In genomic region chr15:35282965-35283496, GRCh38 we compare ENCODE assay signal across 35 cellular contexts.
"Had no signal": no experiment of that assay in that cellular context is flagged by ENCODE, and none has a peak within 500 bp of the region (broad histone marks: within the 10 kb centered on the region; RNA-seq: fewer than 3 reads in every experiment).

No MANE protein-coding gene starts in this region.

- DNase-seq: activated CD4-positive, alpha-beta memory T cell treated with anti-CD3 and anti-CD28 coated beads, Interleukin-2, amount 10 ng/mL, durations not matched to agents 7 days and 5 days; activated CD4-positive, alpha-beta T cell treated with anti-CD3 and anti-CD28 coated beads for 1 hour; activated CD4-positive, alpha-beta T cell treated with anti-CD3 and anti-CD28 coated beads for 36 hours; activated CD4-positive, alpha-beta T cell treated with anti-CD3 and anti-CD28 coated beads for 48 hours; activated CD4-positive, alpha-beta T cell treated with anti-CD3 and anti-CD28 coated beads, Interleukin-2, amount 10 ng/mL, durations not matched to agents 7 days and 5 days; activated CD4-positive, alpha-beta T cell treated with anti-CD3 and anti-CD28 coated beads, Interleukin-2, amount 50 U/mL, for 48 hours; activated CD4-positive, CD25-positive, alpha-beta regulatory T cell; activated CD8-positive, alpha-beta memory T cell treated with anti-CD3 and anti-CD28 coated beads for 24 hours; activated CD8-positive, alpha-beta memory T cell treated with anti-CD3 and anti-CD28 coated beads, Interleukin-2, amount 10 ng/mL, durations not matched to agents 7 days and 5 days; activated CD8-positive, alpha-beta memory T cell treated with anti-CD3 and anti-CD28 coated beads, Interleukin-2, amount 50 U/mL, for 48 hours; activated CD8-positive, alpha-beta T cell treated with anti-CD3 and anti-CD28 coated beads, Interleukin-2, amount 10 ng/mL, durations not matched to agents 7 days and 5 days; activated effector memory CD4-positive, alpha-beta T cell treated with Interleukin-2 at 50 U/mL for 16 hours; activated gamma-delta T cell; activated naive CD4-positive, alpha-beta T cell treated with anti-CD3 and anti-CD28 coated beads, Interleukin-2, amount 10 ng/mL, durations not matched to agents 7 days and 5 days; activated naive CD4-positive, alpha-beta T cell treated with Interleukin-2 at 50 U/mL for 16 hours; activated naive CD8-positive, alpha-beta T cell treated with anti-CD3 and anti-CD28 coated beads, Interleukin-2, amount 10 ng/mL, durations not matched to agents 7 days and 5 days; activated naive CD8-positive, alpha-beta T cell treated with anti-CD3 and anti-CD28 coated beads, Interleukin-2, amount 50 U/mL, for 24 hours; activated T-cell treated with anti-CD3 and anti-CD28 coated beads, Interleukin-2, amount 50 U/mL, for 24 hours; activated T-cell treated with anti-CD3 and anti-CD28 coated beads, Interleukin-2, amount 50 U/mL, for 48 hours; amniotic stem cell; aorta; body of pancreas; brain microvascular endothelial cell; central memory CD4-positive, alpha-beta T cell; T-helper 1 cell; T-helper 2 cell; T-helper 9 cell had no signal

- H3K4me3 ChIP-seq: body of pancreas, breast epithelium had no signal

- H3K4me1 ChIP-seq: body of pancreas, breast epithelium had no signal

- H3K4me3 Mint-ChIP-seq: activated CD4-positive, alpha-beta memory T cell treated with anti-CD3 and anti-CD28 coated beads, Interleukin-2, amount 10 ng/mL, durations not matched to agents 7 days and 5 days; activated CD4-positive, alpha-beta T cell treated with anti-CD3 and anti-CD28 coated beads for 36 hours; activated CD4-positive, alpha-beta T cell treated with anti-CD3 and anti-CD28 coated beads, Interleukin-2, amount 10 ng/mL, durations not matched to agents 7 days and 5 days; activated CD8-positive, alpha-beta memory T cell treated with anti-CD3 and anti-CD28 coated beads, Interleukin-2, amount 10 ng/mL, durations not matched to agents 7 days and 5 days; activated CD8-positive, alpha-beta T cell treated with anti-CD3 and anti-CD28 coated beads, Interleukin-2, amount 10 ng/mL, durations not matched to agents 7 days and 5 days; activated naive CD4-positive, alpha-beta T cell treated with anti-CD3 and anti-CD28 coated beads, Interleukin-2, amount 10 ng/mL, durations not matched to agents 7 days and 5 days; activated naive CD4-positive, alpha-beta T cell treated with anti-CD3 and anti-CD28 coated beads, Interleukin-2, amount 50 U/mL, for 24 hours; activated naive CD8-positive, alpha-beta T cell; activated naive CD8-positive, alpha-beta T cell treated with anti-CD3 and anti-CD28 coated beads, Interleukin-2, amount 10 ng/mL, durations not matched to agents 7 days and 5 days; activated naive CD8-positive, alpha-beta T cell treated with anti-CD3 and anti-CD28 coated beads, Interleukin-2, amount 50 U/mL, for 24 hours; activated T-cell treated with anti-CD3 and anti-CD28 coated beads, Interleukin-2, amount 50 U/mL, for 24 hours; T-helper 1 cell treated with Interleukin-12 subunit alpha and Interleukin-12 subunit beta and Interleukin-4 antibody, amounts not matched to agents 30 μg/mL and 1 μg/mL, for 36 hours; T-helper 2 cell treated with Interferon-gamma antibody and Interleukin-4, amounts not matched to agents 5 μg/mL and 100 μg/mL, for 36 hours had no signal

- H3K27me3 ChIP-seq: body of pancreas, brain microvascular endothelial cell, breast epithelium had no signal

- H3K27ac Mint-ChIP-seq: activated CD4-positive, alpha-beta memory T cell treated with anti-CD3 and anti-CD28 coated beads, Interleukin-2, amount 10 ng/mL, durations not matched to agents 7 days and 5 days; activated CD4-positive, alpha-beta T cell treated with anti-CD3 and anti-CD28 coated beads for 36 hours; activated CD4-positive, alpha-beta T cell treated with anti-CD3 and anti-CD28 coated beads, Interleukin-2, amount 10 ng/mL, durations not matched to agents 7 days and 5 days; activated CD8-positive, alpha-beta memory T cell treated with anti-CD3 and anti-CD28 coated beads, Interleukin-2, amount 10 ng/mL, durations not matched to agents 7 days and 5 days; activated CD8-positive, alpha-beta T cell treated with anti-CD3 and anti-CD28 coated beads, Interleukin-2, amount 10 ng/mL, durations not matched to agents 7 days and 5 days; activated naive CD4-positive, alpha-beta T cell treated with anti-CD3 and anti-CD28 coated beads, Interleukin-2, amount 10 ng/mL, durations not matched to agents 7 days and 5 days; activated naive CD4-positive, alpha-beta T cell treated with anti-CD3 and anti-CD28 coated beads, Interleukin-2, amount 50 U/mL, for 24 hours; activated naive CD8-positive, alpha-beta T cell; activated naive CD8-positive, alpha-beta T cell treated with anti-CD3 and anti-CD28 coated beads, Interleukin-2, amount 10 ng/mL, durations not matched to agents 7 days and 5 days; activated naive CD8-positive, alpha-beta T cell treated with anti-CD3 and anti-CD28 coated beads, Interleukin-2, amount 50 U/mL, for 24 hours; activated T-cell treated with anti-CD3 and anti-CD28 coated beads, Interleukin-2, amount 50 U/mL, for 24 hours; activated T-helper 2 cell treated with anti-CD3 and anti-CD28 coated beads, Interferon-gamma antibody, Interleukin-2, Interleukin-4, amounts not matched to agents 10 μg/mL and 5 μg/mL and 100 μg/mL, durations not matched to agents 14 hours and 24 hours and 36 hours; T-helper 1 cell treated with Interleukin-12 subunit alpha and Interleukin-12 subunit beta and Interleukin-4 antibody, amounts not matched to agents 30 μg/mL and 1 μg/mL, for 36 hours; T-helper 2 cell treated with Interferon-gamma antibody and Interleukin-4, amounts not matched to agents 5 μg/mL and 100 μg/mL, for 36 hours had no signal

- H3K36me3 ChIP-seq: brain microvascular endothelial cell, breast epithelium had no signal

- H3K27me3 Mint-ChIP-seq: activated CD4-positive, alpha-beta memory T cell treated with anti-CD3 and anti-CD28 coated beads, Interleukin-2, amount 10 ng/mL, durations not matched to agents 7 days and 5 days; activated CD4-positive, alpha-beta T cell treated with anti-CD3 and anti-CD28 coated beads for 36 hours; activated CD4-positive, alpha-beta T cell treated with anti-CD3 and anti-CD28 coated beads, Interleukin-2, amount 10 ng/mL, durations not matched to agents 7 days and 5 days; activated CD8-positive, alpha-beta memory T cell treated with anti-CD3 and anti-CD28 coated beads, Interleukin-2, amount 10 ng/mL, durations not matched to agents 7 days and 5 days; activated naive CD4-positive, alpha-beta T cell treated with anti-CD3 and anti-CD28 coated beads, Interleukin-2, amount 10 ng/mL, durations not matched to agents 7 days and 5 days; activated naive CD4-positive, alpha-beta T cell treated with anti-CD3 and anti-CD28 coated beads, Interleukin-2, amount 50 U/mL, for 24 hours; activated naive CD8-positive, alpha-beta T cell; activated naive CD8-positive, alpha-beta T cell treated with anti-CD3 and anti-CD28 coated beads, Interleukin-2, amount 10 ng/mL, durations not matched to agents 7 days and 5 days; activated naive CD8-positive, alpha-beta T cell treated with anti-CD3 and anti-CD28 coated beads, Interleukin-2, amount 50 U/mL, for 24 hours; activated T-cell treated with anti-CD3 and anti-CD28 coated beads, Interleukin-2, amount 50 U/mL, for 24 hours had no signal

- H3K36me3 Mint-ChIP-seq: activated CD8-positive, alpha-beta memory T cell treated with anti-CD3 and anti-CD28 coated beads, Interleukin-2, amount 10 ng/mL, durations not matched to agents 7 days and 5 days; activated naive CD4-positive, alpha-beta T cell treated with anti-CD3 and anti-CD28 coated beads, Interleukin-2, amount 10 ng/mL, durations not matched to agents 7 days and 5 days; activated naive CD4-positive, alpha-beta T cell treated with anti-CD3 and anti-CD28 coated beads, Interleukin-2, amount 50 U/mL, for 24 hours; activated naive CD8-positive, alpha-beta T cell had no signal

- ATAC-seq: activated CD4-positive, alpha-beta T cell treated with anti-CD3 and anti-CD28 coated beads for 36 hours; activated CD4-positive, CD25-positive, alpha-beta regulatory T cell treated with anti-CD3 and anti-CD28 coated beads, Interleukin-2, amount 50 U/mL, for 24 hours; activated CD8-positive, alpha-beta memory T cell treated with anti-CD3 and anti-CD28 coated beads, Interleukin-2, amount 10 ng/mL, durations not matched to agents 7 days and 5 days; activated CD8-positive, alpha-beta T cell treated with anti-CD3 and anti-CD28 coated beads, Interleukin-2, amount 10 ng/mL, durations not matched to agents 7 days and 5 days; activated naive CD8-positive, alpha-beta T cell treated with anti-CD3 and anti-CD28 coated beads, Interleukin-2, amount 50 U/mL, for 24 hours; body of pancreas had no signal

- H3K9me3 Mint-ChIP-seq: activated naive CD4-positive, alpha-beta T cell treated with anti-CD3 and anti-CD28 coated beads, Interleukin-2, amount 10 ng/mL, durations not matched to agents 7 days and 5 days; activated T-helper 2 cell treated with anti-CD3 and anti-CD28 coated beads, Interferon-gamma antibody, Interleukin-2, Interleukin-4, amounts not matched to agents 10 μg/mL and 5 μg/mL and 100 μg/mL, durations not matched to agents 14 hours and 24 hours and 36 hours had no signal

- H3K27ac ChIP-seq: body of pancreas, brain microvascular endothelial cell, breast epithelium, VCaP had no signal

- H3K4me1 Mint-ChIP-seq: activated CD4-positive, alpha-beta memory T cell treated with anti-CD3 and anti-CD28 coated beads, Interleukin-2, amount 10 ng/mL, durations not matched to agents 7 days and 5 days; activated CD4-positive, alpha-beta T cell treated with anti-CD3 and anti-CD28 coated beads for 36 hours; activated CD4-positive, alpha-beta T cell treated with anti-CD3 and anti-CD28 coated beads, Interleukin-2, amount 10 ng/mL, durations not matched to agents 7 days and 5 days; activated CD8-positive, alpha-beta memory T cell treated with anti-CD3 and anti-CD28 coated beads, Interleukin-2, amount 10 ng/mL, durations not matched to agents 7 days and 5 days; activated naive CD4-positive, alpha-beta T cell treated with anti-CD3 and anti-CD28 coated beads, Interleukin-2, amount 10 ng/mL, durations not matched to agents 7 days and 5 days; activated naive CD4-positive, alpha-beta T cell treated with anti-CD3 and anti-CD28 coated beads, Interleukin-2, amount 50 U/mL, for 24 hours; activated naive CD8-positive, alpha-beta T cell treated with anti-CD3 and anti-CD28 coated beads, Interleukin-2, amount 10 ng/mL, durations not matched to agents 7 days and 5 days; activated naive CD8-positive, alpha-beta T cell treated with anti-CD3 and anti-CD28 coated beads, Interleukin-2, amount 50 U/mL, for 24 hours had no signal
